ENCODE assay signal across 12 cellular contexts in genomic region chr13:95603887-95604533, GRCh38. TPM values are rescaled to one million over a fixed set of nuclear protein-coding genes. Genes with fewer than 3 reads are reported as not detected.
DNase-seq lines count a peak whose midpoint lies in the region; FAIRE-seq and TF ChIP-seq lines count a peak whose summit lies in the region.
"Had no signal": no experiment of that assay in that cellular context is flagged by ENCODE, and none has a peak within 500 bp of the region (broad histone marks: within the 10 kb centered on the region; RNA-seq: fewer than 3 reads in every experiment).

No MANE protein-coding gene starts in this region.

- H3K4me1 ChIP-seq in GM23248 (ENCODE audit: insufficient read depth): 0 out of 2 replicates have a peak, but pooled peaks cover 3% of the 10 kb centered on the region

- H3K9me3 ChIP-seq in GM23248 (ENCODE audit: low read depth): no peaks in the 10 kb centered on the region

- in situ Hi-C loops in GM23248 (cut with MboI): loop anchor here (25.0 kb wide), 1 partner anchor 233 kb away; no protein-coding TSS in a partner anchor

- FAIRE-seq in D721Med (lab: Jason Lieb, UNC): no peak

- DNase-seq in GM23248: peak; percentile 10
- peak; percentile 53 for DNase-seq in NCI-H2196 treated with DMSO at 0.1 percent for 48 hours (lab: John Stamatoyannopoulos, UW; ENCODE audit: unreplicated experiment)
- DNase-seq in dermis blood vessel endothelial cell: peak; percentile 77
- no peak for DNase-seq in stimulated activated CD4-positive, alpha-beta T cell treated with anti-CD3 and anti-CD28 coated beads, Interleukin-1b, Interleukin-23, amount 100 ng/mL, for 48 hours
- no peak for DNase-seq in D721Med (ENCODE audit: insufficient read length, low spot score)
- no peak for DNase-seq in activated CD4-positive, alpha-beta T cell treated with anti-CD3 and anti-CD28 coated beads, Interleukin-2, amount 10 ng/mL, durations not matched to agents 7 days and 5 days
- DNase-seq in epidermal melanocyte (ENCODE audit: insufficient read length, low spot score): no peak
- DNase-seq: activated CD4-positive, alpha-beta T cell treated with anti-CD3 and anti-CD28 coated beads, Interleukin-2, amount 10 ng/mL, durations not matched to agents 24 days and 14 days; cerebellar nuclear complex; DND-41; NCI-H526 treated with DMSO at 0.1 percent for 48 hours had no signal

- H3F3A ChIP-seq in GM23248 (ENCODE audit: insufficient read depth): 0 out of 2 replicates have a peak, but pooled peaks cover 12% of the 10 kb centered on the region

- peak overlapping the region in 2 of 3 experiments; percentile 51 to 81 for H3K27ac Mint-ChIP-seq in nephron
- H3K27ac Mint-ChIP-seq in activated CD4-positive, alpha-beta T cell treated with anti-CD3 and anti-CD28 coated beads, Interleukin-2, amount 10 ng/mL, durations not matched to agents 7 days and 5 days: no peak overlapping the region
- H3K27ac Mint-ChIP-seq: activated CD4-positive, alpha-beta T cell treated with anti-CD3 and anti-CD28 coated beads, Interleukin-2, amount 10 ng/mL, durations not matched to agents 24 days and 14 days had no signal

- POLR2A ChIA-PET in activated CD4-positive, alpha-beta T cell treated with anti-CD3 and anti-CD28 coated beads, Interleukin-2, amount 10 ng/mL, durations not matched to agents 7 days and 5 days (lab: Charles Lee): no interaction called here

- H3K4me2 ChIP-seq in GM23248 (ENCODE audit: unreplicated experiment): no peak overlapping the region

- no peak overlapping the region for H2AFZ ChIP-seq in GM23248

- no peak overlapping the region for H3K4me3 Mint-ChIP-seq in nephron
- H3K4me3 Mint-ChIP-seq in activated CD4-positive, alpha-beta T cell treated with anti-CD3 and anti-CD28 coated beads, Interleukin-2, amount 10 ng/mL, durations not matched to agents 7 days and 5 days: no peak overlapping the region
- H3K4me3 Mint-ChIP-seq: activated CD4-positive, alpha-beta T cell treated with anti-CD3 and anti-CD28 coated beads, Interleukin-2, amount 10 ng/mL, durations not matched to agents 24 days and 14 days had no signal

- H4K20me1 ChIP-seq in GM23248 (ENCODE audit: insufficient read depth): no peaks in the 10 kb centered on the region

- peaks cover 17% of the 10 kb centered on the region for H3K4me1 Mint-ChIP-seq in nephron
- no peaks in the 10 kb centered on the region for H3K4me1 Mint-ChIP-seq in activated CD4-positive, alpha-beta T cell treated with anti-CD3 and anti-CD28 coated beads, Interleukin-2, amount 10 ng/mL, durations not matched to agents 7 days and 5 days
- H3K4me1 Mint-ChIP-seq: activated CD4-positive, alpha-beta T cell treated with anti-CD3 and anti-CD28 coated beads, Interleukin-2, amount 10 ng/mL, durations not matched to agents 24 days and 14 days had no signal

- H3K27ac ChIP-seq in GM23248: no peak overlapping the region

- 90 to 92% methylated on average over 12 of the region's 12 CpGs for WGBS in GM23248 (ENCODE audit: low coverage in 1 of 2, low lambda C conversion rate in 2 of 2, missing lambda C conversion rate in 2 of 2), 2 experiments

- TF ChIP-seq CTCF in nephron (IDR thresholded peaks at IDR 0.05; ENCODE audit: unreplicated experiment in 3 of 3): no peak
- no peak for TF ChIP-seq CTCF in D721Med (IDR thresholded peaks at IDR 0.05; ENCODE audit: insufficient read depth, missing control alignments)

- H3K27me3 Mint-ChIP-seq in nephron (ENCODE audit: low read depth): no peaks in the 10 kb centered on the region
- peaks cover 14% of the 10 kb centered on the region for H3K27me3 Mint-ChIP-seq in activated CD4-positive, alpha-beta T cell treated with anti-CD3 and anti-CD28 coated beads, Interleukin-2, amount 10 ng/mL, durations not matched to agents 7 days and 5 days

- CTCF ChIA-PET in activated CD4-positive, alpha-beta T cell treated with anti-CD3 and anti-CD28 coated beads, Interleukin-2, amount 10 ng/mL, durations not matched to agents 7 days and 5 days (lab: Charles Lee): no interaction called here

- H3K36me3 ChIP-seq in GM23248 (ENCODE audit: low read depth): peaks cover 40% of the 10 kb centered on the region

- H3K9me2 ChIP-seq in GM23248 (ENCODE audit: insufficient read depth): no peaks in the 10 kb centered on the region

- no peak overlapping the region for H3K4me3 ChIP-seq in GM23248

- H3K9me3 Mint-ChIP-seq in nephron: no peaks in the 10 kb centered on the region
- no peaks in the 10 kb centered on the region for H3K9me3 Mint-ChIP-seq in activated CD4-positive, alpha-beta T cell treated with anti-CD3 and anti-CD28 coated beads, Interleukin-2, amount 10 ng/mL, durations not matched to agents 7 days and 5 days
- H3K9me3 Mint-ChIP-seq: activated CD4-positive, alpha-beta T cell treated with anti-CD3 and anti-CD28 coated beads, Interleukin-2, amount 10 ng/mL, durations not matched to agents 24 days and 14 days had no signal

- H3K79me2 ChIP-seq in GM23248 (ENCODE audit: insufficient read depth): no peaks in the 10 kb centered on the region

- H3K9ac ChIP-seq in GM23248: no peak overlapping the region

- H3K36me3 Mint-ChIP-seq in nephron (ENCODE audit: low read depth): peaks cover 58% of the 10 kb centered on the region
- H3K36me3 Mint-ChIP-seq in activated CD4-positive, alpha-beta T cell treated with anti-CD3 and anti-CD28 coated beads, Interleukin-2, amount 10 ng/mL, durations not matched to agents 7 days and 5 days (ENCODE audit: low read depth): no peaks in the 10 kb centered on the region

- no peaks in the 10 kb centered on the region for H3K27me3 ChIP-seq in GM23248 (replicated peaks; ENCODE audit: insufficient read depth)

RNA-seq across cellular contexts. Expression of gene DZIP1, which starts 40.5 kb away (rescaled TPM):
- total RNA-seq in GM23248 (2014; rRNA removed; shearing (Covaris generic)): 22.8 and 25.3 TPM in 2 replicates
- 5.8 and 8.0 TPM in 2 replicates for polyA plus RNA-seq in GM23248 (2016; fragmentation: Nextera tagmentation; extraction: Ambion mirVana)
- 4.0 and 5.3 TPM in 2 replicates for total RNA-seq in dermis blood vessel endothelial cell
- under 1 TPM; 0.05 to 0.15 TPM for total RNA-seq in activated CD4-positive, alpha-beta T cell treated with anti-CD3 and anti-CD28 coated beads, Interleukin-2, amount 10 ng/mL, durations not matched to agents 7 days and 5 days

RNA-seq across cellular contexts. Expression of gene CLDN10, which starts 51.5 kb away (rescaled TPM):
- total RNA-seq in GM23248 (2014; rRNA removed; shearing (Covaris generic)): not detected in 2 replicates
- 0.20 TPM in 1 of 2 replicates, not detected in the other for polyA plus RNA-seq in GM23248 (2016; fragmentation: Nextera tagmentation; extraction: Ambion mirVana)
- 0.88 and 1.2 TPM in 2 replicates for total RNA-seq in dermis blood vessel endothelial cell
- total RNA-seq in activated CD4-positive, alpha-beta T cell treated with anti-CD3 and anti-CD28 coated beads, Interleukin-2, amount 10 ng/mL, durations not matched to agents 7 days and 5 days: not detected
- total RNA-seq: activated CD4-positive, alpha-beta T cell treated with anti-CD3 and anti-CD28 coated beads, Interleukin-2, amount 10 ng/mL, durations not matched to agents 24 days and 14 days had no signal

Comparison
In these comparisons a context has a peak if more than half of its experiments do, and no peak if none do; other contexts are left out.
1. DNase-seq: peak in GM23248 (single experiment), NCI-H2196 treated with DMSO at 0.1 percent for 48 hours (single experiment) and dermis blood vessel endothelial cell (single experiment); none in stimulated activated CD4-positive, alpha-beta T cell treated with anti-CD3 and anti-CD28 coated beads, Interleukin-1b, Interleukin-23, amount 100 ng/mL, for 48 hours (single experiment), D721Med (single experiment), activated CD4-positive, alpha-beta T cell treated with anti-CD3 and anti-CD28 coated beads, Interleukin-2, amount 10 ng/mL, durations not matched to agents 7 days and 5 days (single experiment) and epidermal melanocyte (single experiment).